ENCODE assay signal across 10 cellular contexts in the genomic region with DNA sequence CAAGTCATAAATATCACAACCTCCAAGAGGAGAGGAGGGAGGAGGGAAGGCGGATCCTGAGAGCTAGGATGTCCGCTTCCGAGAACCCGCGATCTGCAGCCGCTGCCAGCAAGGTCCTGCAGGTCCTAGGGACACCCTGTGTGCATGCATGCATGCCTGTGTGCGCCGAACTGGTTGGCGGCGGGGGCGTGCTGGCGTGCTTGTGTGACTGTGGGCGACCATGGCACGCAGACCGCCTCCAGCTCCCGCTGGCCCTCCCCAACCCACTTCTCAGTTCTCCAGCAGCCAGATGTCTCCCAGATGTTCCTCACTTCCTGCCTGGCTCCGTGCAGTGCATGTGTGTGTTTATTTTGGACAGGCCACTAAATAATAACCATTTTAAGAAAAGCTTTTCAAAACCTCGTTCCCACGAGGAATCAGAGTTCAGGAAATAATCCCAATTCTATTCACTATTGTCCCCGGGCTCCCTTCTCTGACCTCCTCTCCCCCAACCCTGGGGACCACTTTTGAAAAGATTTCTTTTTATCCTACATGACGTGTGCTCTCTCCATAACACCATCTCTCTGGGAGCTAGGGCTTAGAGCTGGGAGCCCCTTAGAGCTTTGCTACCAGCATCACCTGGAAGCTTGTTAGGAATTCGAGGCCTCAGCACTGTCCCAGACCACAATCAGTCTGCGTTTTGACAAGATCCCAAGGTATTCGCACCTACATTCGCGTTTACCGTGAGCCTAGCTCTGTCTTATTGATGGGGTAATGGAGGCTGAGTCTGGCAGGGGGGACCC. TPM values are rescaled to one million over a fixed set of nuclear protein-coding genes. Genes with fewer than 3 reads are reported as not detected.
A peak's percentile ranks its signal among the peaks of the same experiment; 100 is the strongest.
DNase-seq lines count a peak whose midpoint lies in the region; ATAC-seq, FAIRE-seq and TF ChIP-seq lines count a peak whose summit lies in the region.
"Had no signal": no experiment of that assay in that cellular context is flagged by ENCODE, and none has a peak within 500 bp of the region (broad histone marks: within the 10 kb centered on the region; RNA-seq: fewer than 3 reads in every experiment).

No MANE protein-coding gene starts in this region.

- no peaks in the 10 kb centered on the region for H3K9me2 ChIP-seq in GM23248 (ENCODE audit: insufficient read depth)

- no peak for TF ChIP-seq POLR2A in GM12892 (IDR thresholded peaks at IDR 0.05; ENCODE audit: low read depth, low read length)

- no peak for FAIRE-seq in small intestine (lab: Jason Lieb, UNC)
- FAIRE-seq in GM12892 (lab: Jason Lieb, UNC): no peak

- H3K4me2 ChIP-seq in GM23248 (ENCODE audit: unreplicated experiment): peak overlapping the region; percentile 56

- CTCF ChIA-PET in T-cell (lab: Charles Lee): interaction anchor here in 1 of 2 donors (0.5 kb wide), 1 partner anchor 322 kb away, joined by 4 read pairs; no protein-coding TSS in a partner anchor

- no peak overlapping the region for H3K27ac Mint-ChIP-seq in T-cell

- no peaks in the 10 kb centered on the region for H3K36me3 Mint-ChIP-seq in T-cell

- POLR2A ChIA-PET in T-cell (lab: Charles Lee): no interaction called here

- intact Hi-C loops in ascending aorta (cut with DNase I) (no loop called here), heart right ventricle (cut with DNase I) (no loop called here)

- no peak overlapping the region for H3K4me3 Mint-ChIP-seq in T-cell

- H3K36me3 ChIP-seq in GM23248 (ENCODE audit: low read depth) (no peaks in the 10 kb centered on the region), ascending aorta (no peaks in the 10 kb centered on the region), heart right ventricle (no peaks in the 10 kb centered on the region), small intestine (ENCODE audit: control insufficient read depth in 2 of 2, insufficient read depth in 2 of 2, low read length in 2 of 2) (no peaks in the 10 kb centered on the region)

- no peaks in the 10 kb centered on the region for H3K9me3 ChIP-seq in GM23248 (ENCODE audit: low read depth)
- H3K9me3 ChIP-seq in ascending aorta: no peaks in the 10 kb centered on the region
- H3K9me3 ChIP-seq in heart right ventricle: no peaks in the 10 kb centered on the region
- no peaks in the 10 kb centered on the region for H3K9me3 ChIP-seq in small intestine (ENCODE audit: control insufficient read depth, low read depth)

- peak; percentile 87 for DNase-seq in GM23248
- DNase-seq in ascending aorta (ENCODE audit: low spot score in 2 of 2): no peak
- DNase-seq in heart right ventricle: peak; percentile 72 to 80
- no peak for DNase-seq in small intestine
- DNase-seq in T-cell: no peak
- no peak for DNase-seq in GM12892 (ENCODE audit: insufficient read length)
- DNase-seq: SW 1271 had no signal

- peak overlapping the region; percentile 62 for H3K27ac ChIP-seq in GM23248
- H3K27ac ChIP-seq in ascending aorta: peak overlapping the region; percentile 20 to 36
- peak overlapping the region in 9 of 10 donors; percentile 47 to 80 (median 76) for H3K27ac ChIP-seq in heart right ventricle
- peak overlapping the region; percentile 72 to 91 for H3K27ac ChIP-seq in small intestine (ENCODE audit: low read depth in 1 of 2, low read length in 1 of 2)
- H3K27ac ChIP-seq: parathyroid adenoma had no signal

- TF ChIP-seq CTCF in ascending aorta (IDR thresholded peaks at IDR 0.05): no peak
- no peak for TF ChIP-seq CTCF in heart right ventricle (IDR thresholded peaks at IDR 0.05)

- peaks cover 4% of the 10 kb centered on the region; the same call in 1 of the 2 replicates for H3F3A ChIP-seq in GM23248 (ENCODE audit: insufficient read depth)

- H3K4me1 ChIP-seq in GM23248 (ENCODE audit: insufficient read depth) (peaks cover 20% of the 10 kb centered on the region), ascending aorta (peaks cover 12 to 27% of the 10 kb centered on the region in 2 donors), heart right ventricle (peaks cover 77 to 100% (median 92%) of the 10 kb centered on the region in 9 donors), small intestine (ENCODE audit: control insufficient read depth in 2 of 2, insufficient read depth in 1 of 2, low read depth in 1 of 2, low read length in 1 of 2) (peaks cover 10 to 14% of the 10 kb centered on the region in 2 donors)

- no peaks in the 10 kb centered on the region for H3K27me3 ChIP-seq in GM23248 (replicated peaks; ENCODE audit: insufficient read depth)
- no peaks in the 10 kb centered on the region for H3K27me3 ChIP-seq in ascending aorta
- no peaks in the 10 kb centered on the region for H3K27me3 ChIP-seq in heart right ventricle
- no peaks in the 10 kb centered on the region for H3K27me3 ChIP-seq in small intestine (ENCODE audit: control insufficient read depth in 2 of 2, insufficient read depth in 2 of 2, low read length in 2 of 2)

- H3K79me2 ChIP-seq in GM23248 (ENCODE audit: insufficient read depth): no peaks in the 10 kb centered on the region
- H3K79me2 ChIP-seq: parathyroid adenoma had no signal

- H2AFZ ChIP-seq in GM23248: peak overlapping the region; percentile 25
- H2AFZ ChIP-seq: parathyroid adenoma had no signal

- no peaks in the 10 kb centered on the region for H4K20me1 ChIP-seq in GM23248 (ENCODE audit: insufficient read depth)

- H3K9me3 Mint-ChIP-seq in T-cell: no peaks in the 10 kb centered on the region

- H3K4me3 ChIP-seq in GM23248: peak overlapping the region; percentile 59
- peak overlapping the region; percentile 11 to 56 for H3K4me3 ChIP-seq in ascending aorta
- peak overlapping the region in 6 of 10 donors; percentile 10 to 46 (median 39) for H3K4me3 ChIP-seq in heart right ventricle
- no peak overlapping the region for H3K4me3 ChIP-seq in small intestine (ENCODE audit: low read depth in 1 of 2, low read length in 2 of 2)

- in situ Hi-C loops in GM23248 (cut with MboI): no loop called here

- peak overlapping the region; percentile 58 for H3K9ac ChIP-seq in GM23248
- H3K9ac ChIP-seq: parathyroid adenoma had no signal

- ATAC-seq in heart right ventricle: peak; percentile 43 to 80 (median 69)
- ATAC-seq in T-cell (replicated peaks in 1 of 4): no peak
- ATAC-seq in HG02798 (IDR thresholded peaks at IDR 0.05; ENCODE audit: poor library complexity, unreplicated experiment): no peak
- ATAC-seq in GM21717 (IDR thresholded peaks at IDR 0.05; ENCODE audit: unreplicated experiment): no peak

- H3K27me3 Mint-ChIP-seq in T-cell: peaks cover 6 to 9% of the 10 kb centered on the region in 2 donors

- no peaks in the 10 kb centered on the region for H3K4me1 Mint-ChIP-seq in T-cell

- 15 to 18% methylated on average over 27 of the region's 27 CpGs for WGBS in GM23248 (ENCODE audit: low coverage in 1 of 2, low lambda C conversion rate in 2 of 2, missing lambda C conversion rate in 2 of 2), 2 experiments
- WGBS in heart right ventricle, 2 donors: 30 to 41% methylated on average over 27 of the region's 27 CpGs
- WGBS in small intestine, 3 donors: 46 to 75% (median 57%) methylated on average over 27 of the region's 27 CpGs

RNA-seq across cellular contexts. Expression of a gene that starts 32.5 kb away (rescaled TPM):
- 6.4 and 6.5 TPM in 2 replicates for total RNA-seq in GM23248 (2014; rRNA removed; shearing (Covaris generic))
- polyA plus RNA-seq in GM23248 (2016; fragmentation: Nextera tagmentation; extraction: Ambion mirVana) (2.7 and 3.0 TPM in 2 replicates), heart right ventricle (1 to 10 TPM; 3.3 to 5.9 TPM), small intestine (10 to 100 TPM in 1 of 3 donors, 1 to 10 TPM in 1, under 1 TPM in 1; 0.27 to 10.9 (median 2.5) TPM)
- total RNA-seq in ascending aorta (42.4 TPM), heart right ventricle (10 to 100 TPM in 9 of 10 donors, 1 to 10 TPM in 1; 9.0 to 20.6 (median 12.5) TPM), T-cell (under 1 TPM in 4 of 5 donors, not detected in 1; 0.08 to 0.19 (median 0.12) TPM)
- polyA plus RNA-seq in GM12892 (2012; ENCODE audit: missing spikeins): not detected

Comparison
In these comparisons a context has a peak if more than half of its experiments do, and no peak if none do; other contexts are left out.
1. DNase-seq: peak in GM23248 (single experiment) and heart right ventricle (2 of 2); none in ascending aorta (0 of 2), small intestine (single experiment), T-cell (0 of 34) and GM12892 (single experiment).
2. H3K27ac ChIP-seq: peak in every context shown above with its lines; median percentile 82 in small intestine; 76 in heart right ventricle; 62 in GM23248; 28 in ascending aorta.
3. H3K4me3 ChIP-seq: peak in GM23248 (single experiment), ascending aorta (2 of 2) and heart right ventricle (6 of 10); none in small intestine (0 of 2).
4. ATAC-seq: peak in heart right ventricle (8 of 8); none in T-cell (0 of 4), HG02798 (single experiment) and GM21717 (single experiment).